In genomic region chr6:3054229-3055157, GRCh38 we compare ENCODE assay signal across 8 cellular contexts. TPM values are rescaled to one million over a fixed set of nuclear protein-coding genes. Genes with fewer than 3 reads are reported as not detected.
DNase-seq lines count a peak whose midpoint lies in the region; ATAC-seq and TF ChIP-seq lines count a peak whose summit lies in the region.
"Not testable (repeated sequence)": the region's sequence is repeated elsewhere in the genome, so short reads cannot be mapped to it uniquely, and the experiment has no call there.

No MANE protein-coding gene starts in this region.

- TSS peak; percentile 89 for BruUV-seq in HCT116 (replicated peaks; lab: Mats Ljungman, UMichigan)

- RAD21 ChIA-PET in HCT116 (lab: Charles Lee; ENCODE audit: low non-redundant PET in 1 of 2, low total read pairs in 2 of 2, uncharacterized antibody in 2 of 2, unreplicated experiment in 2 of 2): interaction anchor here (0.7 to 1.8 kb wide), 4 partner anchors 47 to 56 kb away, joined by 3 to 5 read pairs (median 4); partner anchors contain the start of gene NQO2 (in 1 of the 2)

- peak overlapping the region; percentile 49 for H3K27ac Mint-ChIP-seq in activated CD4-positive, alpha-beta T cell treated with anti-CD3 and anti-CD28 coated beads, Interleukin-2, amount 10 ng/mL, durations not matched to agents 24 days and 14 days
- H3K27ac Mint-ChIP-seq in chondrocyte (ENCODE audit: unreplicated experiment): not testable (repeated sequence)

- H3K27me3 Mint-ChIP-seq in activated CD4-positive, alpha-beta T cell treated with anti-CD3 and anti-CD28 coated beads, Interleukin-2, amount 10 ng/mL, durations not matched to agents 24 days and 14 days; chondrocyte (ENCODE audit: low read depth): not testable (repeated sequence)

- H3K79me2 ChIP-seq in HCT116 (ENCODE audit: insufficient read depth, low read length); smooth muscle cell (ENCODE audit: low read depth): not testable (repeated sequence)

- not testable (repeated sequence) for H3K9me2 ChIP-seq in HCT116 (ENCODE audit: insufficient read depth)

- not testable (repeated sequence) for H3K27me3 ChIP-seq in HCT116 (ENCODE audit: insufficient read depth, low read length); mucosa of rectum (ENCODE audit: control insufficient read depth in 2 of 2, insufficient read depth in 2 of 2, low read length in 2 of 2); smooth muscle cell (ENCODE audit: low read depth)

- H3K9me3 ChIP-seq in HCT116 (ENCODE audit: control insufficient read depth in 1 of 2, insufficient read depth in 1 of 2, low read depth in 1 of 2, low read length in 2 of 2); mucosa of rectum (ENCODE audit: control insufficient read depth in 2 of 2, low read length in 2 of 2); smooth muscle cell (replicated peaks; ENCODE audit: low read depth): not testable (repeated sequence)

- TF ChIP-seq POLR2A in HCT116 (IDR thresholded peaks at IDR 0.05; ENCODE audit: borderline replicate concordance, extremely low read depth, insufficient read depth, insufficient read length): not testable (repeated sequence)

- H3K4me3 Mint-ChIP-seq in activated CD4-positive, alpha-beta T cell treated with anti-CD3 and anti-CD28 coated beads, Interleukin-2, amount 10 ng/mL, durations not matched to agents 24 days and 14 days: peak overlapping the region; percentile 82
- H3K4me3 Mint-ChIP-seq in chondrocyte (ENCODE audit: unreplicated experiment): peak overlapping the region; percentile 75

- H3K4me3 ChIP-seq in HCT116 (replicated peaks in 1 of 2; ENCODE audit: low read depth in 1 of 2, low read length in 2 of 2) (peak overlapping the region; percentile 57 to 63), mucosa of rectum (ENCODE audit: low read length in 2 of 2) (peak overlapping the region; percentile 31 to 72), smooth muscle cell (peak overlapping the region; percentile 45)

- H3K36me3 Mint-ChIP-seq in activated CD4-positive, alpha-beta T cell treated with anti-CD3 and anti-CD28 coated beads, Interleukin-2, amount 10 ng/mL, durations not matched to agents 24 days and 14 days (ENCODE audit: low read depth); chondrocyte (ENCODE audit: low read depth): not testable (repeated sequence)

- not testable (repeated sequence) for H3K9me3 Mint-ChIP-seq in activated CD4-positive, alpha-beta T cell treated with anti-CD3 and anti-CD28 coated beads, Interleukin-2, amount 10 ng/mL, durations not matched to agents 24 days and 14 days; chondrocyte (ENCODE audit: low read depth)

- ATAC-seq in HCT116: not testable (repeated sequence)
- ATAC-seq in left cardiac atrium: peak; percentile 29 to 54

- H3K9ac ChIP-seq in HCT116 (ENCODE audit: low read length) (peak overlapping the region; percentile 67), mucosa of rectum (ENCODE audit: low read depth in 1 of 2, low read length in 2 of 2) (peak overlapping the region in 1 of 2 donors; percentile 73)
- H3K9ac ChIP-seq in smooth muscle cell (ENCODE audit: low read depth): not testable (repeated sequence)

- not testable (repeated sequence) for TF ChIP-seq RAD21 in HCT116 (IDR thresholded peaks at IDR 0.05; ENCODE audit: low read depth)

- H3K4me1 ChIP-seq in HCT116 (ENCODE audit: control insufficient read depth in 1 of 2, insufficient read depth in 2 of 2, low read length in 2 of 2): peaks cover 10 to 24% of the 10 kb centered on the region in 2 experiments; a peak in 2 of 4 replicates
- H3K4me1 ChIP-seq in mucosa of rectum (ENCODE audit: control insufficient read depth in 2 of 2, insufficient read depth in 2 of 2, low read length in 2 of 2); smooth muscle cell (ENCODE audit: low read depth): not testable (repeated sequence)

- DNase-seq in AG08396 (ENCODE audit: low spot score): peak; percentile 33
- not testable (repeated sequence) for DNase-seq in HCT116 (ENCODE audit: low read depth, low spot score); chondrocyte (ENCODE audit: low spot score)
- DNase-seq in NCI-H345 (lab: John Stamatoyannopoulos, UW): peak; percentile 59
- peak; percentile 61 for DNase-seq in activated CD4-positive, alpha-beta T cell treated with anti-CD3 and anti-CD28 coated beads, Interleukin-2, amount 10 ng/mL, durations not matched to agents 24 days and 14 days
- DNase-seq in left cardiac atrium: peak; percentile 69
- peak; percentile 33 for DNase-seq in smooth muscle cell (lab: John Stamatoyannopoulos, UW; ENCODE audit: unreplicated experiment)

- not testable (repeated sequence) for H3K36me3 ChIP-seq in HCT116 (ENCODE audit: control insufficient read depth in 1 of 2, insufficient read depth in 2 of 2, low read length in 2 of 2); mucosa of rectum (ENCODE audit: control insufficient read depth in 2 of 2, insufficient read depth in 2 of 2, low read length in 2 of 2); smooth muscle cell (ENCODE audit: low read depth)

- POLR2A ChIA-PET in HCT116 (lab: Charles Lee): interaction anchor here (0.7 to 3.0 kb wide), 7 partner anchors 9 to 206 kb away, joined by 3 to 21 read pairs (median 3); partner anchors contain the start of gene NQO2

- H4K20me1 ChIP-seq in HCT116 (ENCODE audit: insufficient read depth); smooth muscle cell (ENCODE audit: low read depth): not testable (repeated sequence)

- intact Hi-C loops in HCT116 (cut with micrococcal nuclease): loop anchor here (1.0 to 10.0 kb wide), 5 partner anchors 55 to 1460 kb away; partner anchors contain the start of gene NQO2
- intact Hi-C loops in activated CD4-positive, alpha-beta T cell treated with anti-CD3 and anti-CD28 coated beads, Interleukin-2, amount 10 ng/mL, durations not matched to agents 24 days and 14 days (cut with micrococcal nuclease): loop anchor here (2.0 kb wide), 1 partner anchor 264 kb away; no protein-coding TSS in a partner anchor
- intact Hi-C loops in left cardiac atrium (cut with DNase I): loop anchor here in 1 of 2 donors (5.0 kb wide), 1 partner anchor 57 kb away; the partner anchor contains the start of gene NQO2

- H3K27ac ChIP-seq in HCT116 (ENCODE audit: low read depth, low read length): peak overlapping the region; percentile 60; the same call in 1 of the 2 replicates
- not testable (repeated sequence) for H3K27ac ChIP-seq in mucosa of rectum (ENCODE audit: low read depth in 2 of 2, low read length in 2 of 2); smooth muscle cell (ENCODE audit: low read depth)

- peaks cover 16% of the 10 kb centered on the region for H3F3A ChIP-seq in smooth muscle cell (ENCODE audit: low read depth)

- H3K4me2 ChIP-seq in HCT116 (ENCODE audit: low read length) (peak overlapping the region; percentile 90), smooth muscle cell (peak overlapping the region; percentile 79)

- TF ChIP-seq CTCF in HCT116 (IDR thresholded peaks at IDR 0.05 in 2 of 3, conservative IDR thresholded peaks at IDR 0.05 in 1 of 3; ENCODE audit: borderline replicate concordance in 1 of 3, insufficient read depth in 1 of 3, low read depth in 2 of 3, low read length in 2 of 3); chondrocyte (IDR thresholded peaks at IDR 0.05); smooth muscle cell (IDR thresholded peaks at IDR 0.05; ENCODE audit: borderline replicate concordance, insufficient read depth, poor library complexity, severe bottlenecking): not testable (repeated sequence)

- peaks cover 38% of the 10 kb centered on the region for H3K4me1 Mint-ChIP-seq in activated CD4-positive, alpha-beta T cell treated with anti-CD3 and anti-CD28 coated beads, Interleukin-2, amount 10 ng/mL, durations not matched to agents 24 days and 14 days
- H3K4me1 Mint-ChIP-seq in chondrocyte (ENCODE audit: low read depth): peaks cover 20% of the 10 kb centered on the region

- CTCF ChIA-PET in HCT116 (lab: Charles Lee): interaction anchor here (1.0 to 2.7 kb wide), 7 partner anchors 53 to 316 kb away, joined by 3 to 14 read pairs (median 5); partner anchors contain the start of gene NQO2

- WGBS in smooth muscle cell (ENCODE audit: low lambda C conversion rate): 24% methylated on average over 27 of the region's 27 CpGs

- not testable (repeated sequence) for H2AFZ ChIP-seq in HCT116 (ENCODE audit: low read depth, low read length, poor library complexity, severe bottlenecking)
- peak overlapping the region; percentile 67 for H2AFZ ChIP-seq in smooth muscle cell (ENCODE audit: low read depth)

TF ChIP-seq in HCT116, 20 proteins besides CTCF, POLR2A, EP300 and RAD21:
- 0 out of 2 replicates have a peak, but pooled peaks have one; percentile 3 for TF ChIP-seq CBX3 (IDR thresholded peaks at IDR 0.05; ENCODE audit: low read depth)

RNA-seq across cellular contexts. Expression of gene RIPK1, which starts 13.8 kb away (rescaled TPM):
- total RNA-seq in HCT116 (2021; ENCODE audit: unreplicated experiment) (19.1 TPM), chondrocyte (24.9 to 26.2 TPM (median 25.2 TPM) in 3 replicates), left cardiac atrium (10 to 100 TPM; 10.6 to 13.1 TPM), smooth muscle cell (11.8 and 12.2 TPM in 2 replicates)
- 11.2 and 13.9 TPM in 2 replicates for polyA plus RNA-seq in HCT116 (2012)
- total RNA-seq in activated CD4-positive, alpha-beta T cell treated with anti-CD3 and anti-CD28 coated beads, Interleukin-2, amount 10 ng/mL, durations not matched to agents 24 days and 14 days: 17.0 and 17.9 TPM in 2 replicates
- polyA plus RNA-seq in smooth muscle cell: 8.7 and 15.9 TPM in 2 replicates

RNA-seq across cellular contexts. Expression of gene NQO2, which starts 54.8 kb away (rescaled TPM):
- total RNA-seq in HCT116 (2021; ENCODE audit: unreplicated experiment) (82.9 TPM), chondrocyte (34.4 to 40.7 TPM (median 35.1 TPM) in 3 replicates), left cardiac atrium (10 to 100 TPM; 46.2 to 53.8 TPM), smooth muscle cell (12.9 and 16.4 TPM in 2 replicates)
- polyA plus RNA-seq in HCT116 (2012): 102 TPM in 2 replicates
- total RNA-seq in activated CD4-positive, alpha-beta T cell treated with anti-CD3 and anti-CD28 coated beads, Interleukin-2, amount 10 ng/mL, durations not matched to agents 24 days and 14 days: 29.1 and 34.0 TPM in 2 replicates
- polyA plus RNA-seq in smooth muscle cell: 33.6 and 49.0 TPM in 2 replicates
